In the genomic region with DNA sequence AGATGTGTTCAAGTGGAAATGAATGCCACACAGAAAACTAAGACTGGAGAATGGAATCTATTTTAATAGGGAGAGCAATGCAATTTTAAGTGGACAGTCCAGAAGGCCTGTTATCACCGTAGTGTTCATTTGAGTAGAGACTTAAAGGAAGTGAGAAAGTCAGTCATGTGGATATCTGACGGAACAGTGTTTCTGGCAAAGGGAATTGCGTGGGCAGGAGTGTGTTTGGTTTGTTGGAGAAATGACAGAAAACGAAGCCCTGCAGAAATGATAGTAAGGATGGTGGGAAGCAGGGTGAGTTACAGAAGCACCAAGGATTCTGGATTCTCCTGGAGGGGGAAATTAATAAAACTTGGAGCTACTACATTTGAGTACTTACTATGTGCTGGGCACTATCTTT, we compare ENCODE assay signal across 21 cellular contexts.
"Had no signal": no experiment of that assay in that cellular context is flagged by ENCODE, and none has a peak within 500 bp of the region (broad histone marks: within the 10 kb centered on the region; RNA-seq: fewer than 3 reads in every experiment).

No MANE protein-coding gene starts in this region.

- ATAC-seq: activated CD8-positive, alpha-beta T cell treated with anti-CD3 and anti-CD28 coated beads, Interleukin-2, amount 10 ng/mL, durations not matched to agents 7 days and 5 days; activated naive CD8-positive, alpha-beta T cell treated with anti-CD3 and anti-CD28 coated beads, Interleukin-2, amount 50 U/mL, for 24 hours; Panc1 had no signal

- H3K27ac ChIP-seq: SJCRH30, SK-N-MC had no signal

- DNase-seq: activated CD4-positive, alpha-beta T cell treated with anti-CD3 and anti-CD28 coated beads, Interleukin-2, amount 10 ng/mL, durations not matched to agents 24 days and 14 days; activated CD4-positive, alpha-beta T cell treated with anti-CD3 and anti-CD28 coated beads, Interleukin-2, amount 50 U/mL, for 48 hours; activated CD8-positive, alpha-beta T cell treated with anti-CD3 and anti-CD28 coated beads, Interleukin-2, amount 10 ng/mL, durations not matched to agents 7 days and 5 days; activated naive CD4-positive, alpha-beta T cell treated with anti-CD3 and anti-CD28 coated beads, Interleukin-2, amount 10 ng/mL, durations not matched to agents 7 days and 5 days; activated naive CD8-positive, alpha-beta T cell treated with anti-CD3 and anti-CD28 coated beads, Interleukin-2, amount 50 U/mL, for 24 hours; activated T-cell treated with anti-CD3 and anti-CD28 coated beads, Interleukin-2, amount 50 U/mL, for 24 hours; central memory CD4-positive, alpha-beta T cell; MM.1S; MV-4-11; NCI-H1092; NCI-H1436 treated with DMSO at 0.1 percent for 48 hours; NCI-H1694 treated with DMSO at 0.1 percent for 48 hours; NCI-H2029; NCI-H345; NCI-H524 treated with DMSO at 0.1 percent for 48 hours; SHP77; SJCRH30 had no signal

- H3K27me3 ChIP-seq: SJCRH30 had no signal

- H3K36me3 ChIP-seq: SJCRH30 had no signal

- FAIRE-seq: bronchial epithelial cell, TTC549 had no signal

- H3K4me3 ChIP-seq: SJCRH30, SK-N-MC had no signal

- H3K9me3 ChIP-seq: SJCRH30 had no signal
